Comparison of ENCODE assay signal across 8 cellular contexts in genomic region chr4:109560687-109561452, GRCh38. TPM values are rescaled to one million over a fixed set of nuclear protein-coding genes. Genes with fewer than 3 reads are reported as not detected.
DNase-seq lines count a peak whose midpoint lies in the region; ATAC-seq and TF ChIP-seq lines count a peak whose summit lies in the region.

No MANE protein-coding gene starts in this region.

- peaks cover 0 to 7% of the 10 kb centered on the region in 2 donors for H3K4me1 ChIP-seq in muscle layer of duodenum (ENCODE audit: control insufficient read depth in 1 of 2, insufficient read depth in 2 of 2, low read length in 2 of 2)

- peak; percentile 35 for TF ChIP-seq POLR2A in GM18526 (IDR thresholded peaks at IDR 0.05; ENCODE audit: extremely low read depth, insufficient read length)

- DNase-seq in 8988T = peak; percentile 12
- DNase-seq in NK-92 treated with Interleukin-12 subunit alpha and Interleukin-12 subunit beta, amount 100 ng/mL, for 24 hours (lab: John Stamatoyannopoulos, UW) = peak; percentile 40
- peak; percentile 45 for DNase-seq in activated CD8-positive, alpha-beta memory T cell treated with anti-CD3 and anti-CD28 coated beads, Interleukin-2, amount 50 U/mL, for 24 hours (ENCODE audit: extremely low read depth)
- DNase-seq in stimulated activated CD8-positive, alpha-beta memory T cell treated with anti-CD3 and anti-CD28 coated beads, Interleukin-7, amount 100 ng/mL, for 48 hours (ENCODE audit: extremely low read depth in 1 of 2, low read depth in 1 of 2) = peak; percentile 30 to 61

- peak; percentile 47 for ATAC-seq in HG03039 (IDR thresholded peaks at IDR 0.05; ENCODE audit: unreplicated experiment)
- peak; percentile 74 for ATAC-seq in esophagus mucosa

- H3K9me3 ChIP-seq in muscle layer of duodenum (ENCODE audit: control insufficient read depth in 1 of 2, low read length in 2 of 2) = no peaks in the 10 kb centered on the region

- no peaks in the 10 kb centered on the region for H3K36me3 ChIP-seq in muscle layer of duodenum (ENCODE audit: control insufficient read depth in 1 of 2, insufficient read depth in 2 of 2, low read length in 2 of 2)

- peak overlapping the region; percentile 80 for H3K27ac ChIP-seq in muscle layer of duodenum (ENCODE audit: low read length)

- peak overlapping the region; percentile 75 to 80 for H3K4me3 ChIP-seq in muscle layer of duodenum (ENCODE audit: low read depth in 1 of 2, low read length in 2 of 2)

- H3K27me3 ChIP-seq in muscle layer of duodenum (ENCODE audit: low read depth, low read length) = no peaks in the 10 kb centered on the region

RNA-seq across cellular contexts. Expression of gene MCUB, which starts 0.8 kb away (rescaled TPM):
- total RNA-seq in esophagus mucosa = 20.3 TPM

Comparison
In these comparisons a context has a peak if more than half of its experiments do, and no peak if none do; other contexts are left out.
1. Peak in every context shown above with its lines: DNase-seq, ATAC-seq, H3K4me3 ChIP-seq and H3K27ac ChIP-seq.